8 cellular contexts compared by ENCODE assay signal in the genomic region with DNA sequence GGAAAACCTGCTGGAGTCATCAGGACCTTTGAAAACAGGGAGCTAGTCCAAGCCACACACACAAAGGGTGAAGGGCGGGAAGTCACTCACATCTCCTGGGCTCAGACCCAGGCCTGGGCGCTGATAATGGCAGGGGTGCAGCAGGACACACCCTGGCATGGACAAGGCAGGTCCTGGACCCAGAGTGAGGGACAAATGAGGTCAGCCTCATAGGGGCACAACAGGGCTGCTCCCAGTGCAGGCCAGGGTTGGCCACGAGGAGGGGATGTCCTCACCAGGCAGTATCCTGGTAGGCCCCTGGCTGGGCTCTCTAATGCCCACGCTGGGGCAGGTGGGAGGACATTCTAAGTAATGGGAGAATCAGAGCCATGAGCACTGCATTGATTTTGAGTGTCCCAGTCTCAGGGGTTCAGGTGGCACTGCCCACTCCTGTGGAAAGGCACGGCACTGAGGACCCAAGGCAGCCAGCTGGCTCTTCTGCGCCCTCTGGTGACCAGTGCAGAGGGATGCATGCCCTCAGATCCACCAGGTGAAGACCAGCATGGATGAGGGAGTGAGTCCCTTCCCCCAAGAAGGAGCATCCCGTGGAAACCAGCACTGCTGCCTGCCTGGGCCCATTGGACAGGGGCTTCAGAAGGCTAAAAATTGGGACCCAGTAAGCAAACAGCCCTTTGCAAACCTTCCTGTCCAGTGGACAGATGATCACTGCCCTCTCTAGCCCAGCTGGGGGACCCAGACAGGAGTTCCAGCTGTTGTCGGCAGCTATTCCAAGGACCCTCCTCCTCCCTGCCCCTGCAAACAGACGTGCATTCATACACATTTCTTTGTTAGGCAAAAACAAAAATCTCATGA. TPM values are rescaled to one million over a fixed set of nuclear protein-coding genes. Genes with fewer than 3 reads are reported as not detected.
DNase-seq lines count a peak whose midpoint lies in the region; ATAC-seq, FAIRE-seq and TF ChIP-seq lines count a peak whose summit lies in the region.

No MANE protein-coding gene starts in this region.

- H3K9ac ChIP-seq in endothelial cell of umbilical vein (replicated peaks; ENCODE audit: extremely low read depth, insufficient read depth, low read length): no peak overlapping the region

- TF ChIP-seq CTCF in BE2C (IDR thresholded peaks at IDR 0.05; ENCODE audit: low read depth, low read length) (peak; percentile 87), endothelial cell of umbilical vein (IDR thresholded peaks at IDR 0.05; ENCODE audit: extremely low read depth in 1 of 2, insufficient read depth in 1 of 2, low read depth in 1 of 2, low read length in 2 of 2) (peak; percentile 88 to 97)

- H3K36me3 ChIP-seq in BE2C (no peaks in the 10 kb centered on the region), endothelial cell of umbilical vein (ENCODE audit: control insufficient read depth in 2 of 2, extremely low read depth in 1 of 2, insufficient read depth in 2 of 2, low read length in 2 of 2) (no peaks in the 10 kb centered on the region)

- dilution Hi-C loops in endothelial cell of umbilical vein (cut with MboI; ENCODE audit: extremely low pct_ligation_motif_present, low sequenced_read_pairs): no loop called here

- intact Hi-C loops in endothelial cell of umbilical vein (cut with micrococcal nuclease): loop anchor here (1.0 kb wide), 3 partner anchors 48 to 179 kb away; a partner anchor contains a TSS

- no peak overlapping the region for H3K4me3 ChIP-seq in BE2C (ENCODE audit: low read depth, low read length)
- no peak overlapping the region for H3K4me3 ChIP-seq in endothelial cell of umbilical vein (replicated peaks in 1 of 3; ENCODE audit: insufficient read depth in 1 of 3, low read depth in 1 of 3, low read length in 3 of 3)

- no peaks in the 10 kb centered on the region for H3K9me3 ChIP-seq in BE2C
- no peaks in the 10 kb centered on the region for H3K9me3 ChIP-seq in endothelial cell of umbilical vein (replicated peaks; ENCODE audit: control insufficient read depth, insufficient read depth, low read length)

- DNase-seq in BE2C (peak; percentile 58), GM19240 (ENCODE audit: insufficient read length, low spot score) (peak; percentile 92), NCI-H345 treated with DMSO at 0.1 percent for 48 hours (lab: John Stamatoyannopoulos, UW; ENCODE audit: unreplicated experiment) (peak; percentile 5), endothelial cell of umbilical vein (ENCODE audit: low read depth, low spot score) (peak; percentile 59), mucosa of gallbladder (ENCODE audit: low spot score) (peak; percentile 71)
- peak; percentile 88 for DNase-seq in activated CD8-positive, alpha-beta memory T cell treated with anti-CD3 and anti-CD28 coated beads for 24 hours
- DNase-seq in stimulated activated naive CD4-positive, alpha-beta T cell (lab: John Stamatoyannopoulos, UW): peak; percentile 50 to 78 (median 62)

- no peak overlapping the region for H2AFZ ChIP-seq in endothelial cell of umbilical vein (ENCODE audit: low read depth, low read length)

- H3K79me2 ChIP-seq in endothelial cell of umbilical vein (ENCODE audit: control insufficient read depth, insufficient read depth, low read length): no peaks in the 10 kb centered on the region

- no TSS peak for BruUV-seq in endothelial cell of umbilical vein (replicated peaks; lab: Mats Ljungman, UMichigan)

- no peak for TF ChIP-seq POLR2A in endothelial cell of umbilical vein (IDR thresholded peaks at IDR 0.05; ENCODE audit: low read depth, low read length)

- FAIRE-seq in endothelial cell of umbilical vein (lab: Jason Lieb, UNC): peak; percentile 92

- POLR2A ChIA-PET in endothelial cell of umbilical vein (lab: Charles Lee): no interaction called here

- no peaks in the 10 kb centered on the region for H3K9me1 ChIP-seq in endothelial cell of umbilical vein (replicated peaks; ENCODE audit: control insufficient read depth, extremely low read depth, insufficient read depth, low read length)

- no peaks in the 10 kb centered on the region for H3K4me1 ChIP-seq in BE2C
- H3K4me1 ChIP-seq in endothelial cell of umbilical vein (ENCODE audit: control insufficient read depth, extremely low read depth, insufficient read depth, low read length): no peaks in the 10 kb centered on the region

- H3K27me3 ChIP-seq in BE2C (no peaks in the 10 kb centered on the region), endothelial cell of umbilical vein (ENCODE audit: control insufficient read depth in 2 of 2, insufficient read depth in 2 of 2, low read length in 2 of 2) (no peaks in the 10 kb centered on the region)

- H4K20me1 ChIP-seq in endothelial cell of umbilical vein (replicated peaks; ENCODE audit: control insufficient read depth, extremely low read depth, insufficient read depth, low read length): no peaks in the 10 kb centered on the region

- no peak for ATAC-seq in GM21723 (IDR thresholded peaks at IDR 0.05; ENCODE audit: unreplicated experiment)

- CTCF ChIA-PET in endothelial cell of umbilical vein (lab: Charles Lee): interaction anchor here (0.6 to 7.0 kb wide), 19 partner anchors 10 to 180 kb away, joined by 3 to 68 read pairs (median 4); a partner anchor contains a TSS

- H3K27ac ChIP-seq in endothelial cell of umbilical vein (ENCODE audit: insufficient read depth, low read depth, low read length): no peak overlapping the region

- no peak overlapping the region for H3K4me2 ChIP-seq in endothelial cell of umbilical vein (ENCODE audit: insufficient read depth, low read length)

TF ChIP-seq in endothelial cell of umbilical vein, 7 proteins besides CTCF, POLR2A, EP300 and RAD21:
- TF ChIP-seq POLR2AphosphoS5 (IDR thresholded peaks at IDR 0.05; ENCODE audit: insufficient read depth, low read depth, low read length) (no peak), FOS (IDR thresholded peaks at IDR 0.05; ENCODE audit: borderline replicate concordance, insufficient read depth, low read length) (no peak), EZH2 (IDR thresholded peaks at IDR 0.05; ENCODE audit: borderline replicate concordance, low read depth, low read length, severe bottlenecking) (no peak), MYC (IDR thresholded peaks at IDR 0.05; ENCODE audit: low read depth, low read length) (no peak), JUN (IDR thresholded peaks at IDR 0.05; ENCODE audit: borderline replicate concordance, insufficient read depth, insufficient read length, low read depth) (no peak), GATA2 (IDR thresholded peaks at IDR 0.05; ENCODE audit: insufficient read depth, insufficient read length, low read depth, low read length) (no peak)
- TF ChIP-seq, protein P1, sequence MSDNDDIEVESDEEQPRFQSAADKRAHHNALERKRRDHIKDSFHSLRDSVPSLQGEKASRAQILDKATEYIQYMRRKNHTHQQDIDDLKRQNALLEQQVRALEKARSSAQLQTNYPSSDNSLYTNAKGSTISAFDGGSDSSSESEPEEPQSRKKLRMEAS (IDR thresholded peaks at IDR 0.05; ENCODE audit: insufficient read depth, insufficient read length): no peak

RNA-seq across cellular contexts. Expression of a gene that starts 23.3 kb away (rescaled TPM):
- 73.2 TPM for polyA plus RNA-seq in BE2C (2012; ENCODE audit: insufficient read depth, insufficient read length, low read depth)
- 109 and 117 TPM in 2 replicates for total RNA-seq in endothelial cell of umbilical vein
- 50.4 and 66.3 TPM in 2 replicates for polyA plus RNA-seq in endothelial cell of umbilical vein
- polyA plus RNA-seq in endothelial cell of umbilical vein (2011; cell fraction: cytosol; rRNA removed): 22.4 and 31.8 TPM in 2 replicates
- 139 and 174 TPM in 2 replicates for polyA plus RNA-seq in endothelial cell of umbilical vein (2011; cell fraction: nucleus; rRNA removed)
- polyA plus RNA-seq in endothelial cell of umbilical vein (2012): 64.9 and 76.2 TPM in 2 replicates
- polyA minus RNA-seq in endothelial cell of umbilical vein: 51.5 and 65.4 TPM in 2 replicates
- 114 TPM for polyA minus RNA-seq in endothelial cell of umbilical vein (2011; cell fraction: cytosol; rRNA and poly(A)+ RNA removed)
- 78.3 and 98.8 TPM in 2 replicates for polyA minus RNA-seq in endothelial cell of umbilical vein (2011; cell fraction: nucleus; rRNA and poly(A)+ RNA removed)
- total RNA-seq in mucosa of gallbladder: 129 TPM

Comparison
In these comparisons a context has a peak if more than half of its experiments do, and no peak if none do; other contexts are left out.
1. DNase-seq: peak in every context shown above with its lines; median percentile 92 in GM19240; 88 in activated CD8-positive, alpha-beta memory T cell treated with anti-CD3 and anti-CD28 coated beads for 24 hours; 71 in mucosa of gallbladder; 62 in stimulated activated naive CD4-positive, alpha-beta T cell; 59 in endothelial cell of umbilical vein; 58 in BE2C; 5 in NCI-H345 treated with DMSO at 0.1 percent for 48 hours.